ENCODE assay signal across 34 cellular contexts in the genomic region with DNA sequence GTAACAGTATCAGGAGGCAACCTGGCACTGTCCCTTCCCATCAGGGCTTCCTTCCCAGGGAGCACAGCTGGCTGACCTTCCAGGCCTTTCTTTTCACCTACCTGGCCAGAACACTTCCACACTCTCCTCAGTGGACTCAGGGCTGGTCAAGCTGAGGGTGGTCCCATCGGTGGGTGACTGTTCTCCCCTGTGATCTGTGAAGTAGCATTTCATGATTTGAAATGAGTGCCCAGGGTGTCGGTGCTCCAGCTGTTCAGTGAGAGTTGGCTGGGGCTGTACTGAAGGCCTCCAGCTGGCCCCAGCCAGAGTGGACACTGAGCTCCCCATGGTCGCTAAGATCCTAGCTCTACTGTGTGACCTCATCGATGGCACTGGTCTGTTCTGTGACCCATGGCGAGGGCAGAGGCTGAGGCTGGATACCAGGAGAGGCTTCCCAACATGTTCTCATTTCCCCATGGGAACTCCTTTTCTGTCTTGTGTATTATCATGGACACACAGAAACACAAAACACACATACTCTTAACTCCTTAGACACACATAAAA. TPM values are rescaled to one million over a fixed set of nuclear protein-coding genes. Genes with fewer than 3 reads are reported as not detected.
"Had no signal": no experiment of that assay in that cellular context is flagged by ENCODE, and none has a peak within 500 bp of the region (broad histone marks: within the 10 kb centered on the region; RNA-seq: fewer than 3 reads in every experiment).

Gene FAM170B, minus strand, starts transcription at position 316 of the 543 bp plus-strand sequence. Its CDS starts 103 bp downstream, at position 213.

- H3K36me3 Mint-ChIP-seq: activated CD4-positive, alpha-beta memory T cell treated with anti-CD3 and anti-CD28 coated beads for 36 hours; naive thymus-derived CD8-positive, alpha-beta T cell had no signal

- ATAC-seq: activated T-cell treated with anti-CD3 and anti-CD28 coated beads, Interleukin-2, amount 50 U/mL, for 4 hours; activated T-helper 17 cell treated with anti-CD3 and anti-CD28 coated beads, Interleukin-2, amount 50 U/mL, for 72 hours; foreskin keratinocyte; naive thymus-derived CD8-positive, alpha-beta T cell had no signal

- H3K9me3 Mint-ChIP-seq: activated CD4-positive, alpha-beta memory T cell treated with anti-CD3 and anti-CD28 coated beads for 36 hours; activated CD4-positive, alpha-beta T cell treated with anti-CD3 and anti-CD28 coated beads, Interleukin-2, amount 10 ng/mL, durations not matched to agents 24 days and 14 days; T-helper 1 cell treated with Interleukin-12 subunit alpha and Interleukin-12 subunit beta and Interleukin-4 antibody, amounts not matched to agents 30 μg/mL and 1 μg/mL, for 36 hours had no signal

- H3K4me3 ChIP-seq: esophagus muscularis mucosa, heart right ventricle, ovary, smooth muscle cell, transverse colon had no signal

- H3K27ac ChIP-seq: brain microvascular endothelial cell, esophagus muscularis mucosa, foreskin keratinocyte, heart right ventricle, ovary, VCaP had no signal

- H3K9me3 ChIP-seq: esophagus muscularis mucosa, ovary, transverse colon had no signal

- H3K27ac Mint-ChIP-seq: activated CD4-positive, alpha-beta memory T cell treated with anti-CD3 and anti-CD28 coated beads for 36 hours; activated CD4-positive, alpha-beta T cell treated with anti-CD3 and anti-CD28 coated beads, Interleukin-2, amount 10 ng/mL, durations not matched to agents 24 days and 14 days; progenitor cell of endocrine pancreas; T-helper 1 cell treated with Interleukin-12 subunit alpha and Interleukin-12 subunit beta and Interleukin-4 antibody, amounts not matched to agents 30 μg/mL and 1 μg/mL, for 36 hours had no signal

- H3K36me3 ChIP-seq: brain microvascular endothelial cell, esophagus muscularis mucosa, heart right ventricle, ovary, transverse colon had no signal

- H3K4me1 Mint-ChIP-seq: activated CD4-positive, alpha-beta T cell treated with anti-CD3 and anti-CD28 coated beads, Interleukin-2, amount 10 ng/mL, durations not matched to agents 24 days and 14 days; activated T-helper 17 cell treated with anti-CD3 and anti-CD28 coated beads, Interleukin-2, amount 50 U/mL, for 72 hours had no signal

- DNase-seq: activated CD4-positive, alpha-beta memory T cell treated with anti-CD3 and anti-CD28 coated beads for 36 hours; activated CD4-positive, alpha-beta T cell treated with anti-CD3 and anti-CD28 coated beads, Interleukin-2, amount 10 ng/mL, durations not matched to agents 24 days and 14 days; activated CD4-positive, CD25-positive, alpha-beta regulatory T cell treated with anti-CD3 and anti-CD28 coated beads, Interleukin-2, amount 50 U/mL, for 72 hours; activated gamma-delta T cell treated with Interleukin-2 at 50 U/mL for 16 hours; activated naive CD4-positive, alpha-beta T cell treated with anti-CD3 and anti-CD28 coated beads, Interleukin-2, amount 50 U/mL, for 16 hours; activated T-cell treated with anti-CD3 and anti-CD28 coated beads, Interleukin-2, amount 50 U/mL, for 4 hours; amniotic stem cell; brain microvascular endothelial cell; caudate nucleus; dermis blood vessel endothelial cell; effector CD4-positive, alpha-beta T cell; foreskin keratinocyte; mammary epithelial cell; midbrain; naive thymus-derived CD8-positive, alpha-beta T cell; ovary; retina; stimulated activated CD4-positive, alpha-beta T cell treated with anti-CD3 and anti-CD28 coated beads, Interleukin-15, amount 100 ng/mL, for 24 hours; stimulated activated naive CD4-positive, alpha-beta T cell treated with Interleukin-2 at 50 U/mL for 16 hours; SW 1271; T-helper 9 cell; transverse colon had no signal

- H3K4me3 Mint-ChIP-seq: activated CD4-positive, alpha-beta memory T cell treated with anti-CD3 and anti-CD28 coated beads for 36 hours; activated CD4-positive, alpha-beta T cell treated with anti-CD3 and anti-CD28 coated beads, Interleukin-2, amount 10 ng/mL, durations not matched to agents 24 days and 14 days; activated T-cell treated with anti-CD3 and anti-CD28 coated beads, Interleukin-2, amount 50 U/mL, for 4 hours; activated T-helper 17 cell treated with anti-CD3 and anti-CD28 coated beads, Interleukin-2, amount 50 U/mL, for 72 hours; naive thymus-derived CD8-positive, alpha-beta T cell; T-helper 1 cell treated with Interleukin-12 subunit alpha and Interleukin-12 subunit beta and Interleukin-4 antibody, amounts not matched to agents 30 μg/mL and 1 μg/mL, for 36 hours had no signal

- H3K27me3 ChIP-seq: brain microvascular endothelial cell, foreskin keratinocyte, heart right ventricle, ovary, transverse colon had no signal

- H3K4me1 ChIP-seq: foreskin keratinocyte had no signal

RNA-seq across cellular contexts. Expression of gene FAM170B, which starts in this region (rescaled TPM):
- total RNA-seq: activated CD4-positive, alpha-beta memory T cell treated with anti-CD3 and anti-CD28 coated beads for 36 hours; activated CD4-positive, alpha-beta T cell treated with anti-CD3 and anti-CD28 coated beads, Interleukin-2, amount 10 ng/mL, durations not matched to agents 24 days and 14 days; activated T-cell treated with anti-CD3 and anti-CD28 coated beads, Interleukin-2, amount 50 U/mL, for 4 hours; activated T-helper 17 cell treated with anti-CD3 and anti-CD28 coated beads, Interleukin-2, amount 50 U/mL, for 72 hours; astrocyte; dermis blood vessel endothelial cell; esophagus muscularis mucosa; foreskin keratinocyte; glomerular endothelial cell; heart right ventricle; liver; mammary epithelial cell; naive thymus-derived CD8-positive, alpha-beta T cell; ovary; progenitor cell of endocrine pancreas; smooth muscle cell; temporal lobe; transverse colon; urinary bladder had no signal
